ENCODE assay signal across 35 cellular contexts in the genomic region with DNA sequence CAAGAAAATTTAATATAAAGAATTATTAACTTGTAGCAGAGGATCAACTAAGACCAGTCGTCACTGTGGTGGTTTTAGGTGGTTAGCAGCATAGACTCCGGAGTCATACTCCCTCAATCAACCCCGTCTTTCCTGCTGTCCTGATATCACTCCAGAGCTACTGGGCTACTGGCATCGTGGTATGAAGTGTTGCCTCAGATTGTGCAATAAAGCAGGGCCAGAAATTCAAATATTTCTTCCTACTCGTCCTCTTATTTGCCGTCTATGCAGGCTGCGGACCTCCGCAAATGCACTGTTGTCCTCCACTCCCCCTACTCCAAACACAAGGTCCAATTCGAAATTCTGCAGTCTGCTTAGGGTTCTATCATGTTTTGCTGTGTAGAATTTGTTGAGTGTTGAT. TPM values are rescaled to one million over a fixed set of nuclear protein-coding genes. Genes with fewer than 3 reads are reported as not detected.
"Had no signal": no experiment of that assay in that cellular context is flagged by ENCODE, and none has a peak within 500 bp of the region (broad histone marks: within the 10 kb centered on the region; RNA-seq: fewer than 3 reads in every experiment).

No MANE protein-coding gene starts in this region.

- DNase-seq: activated CD4-positive, alpha-beta memory T cell treated with anti-CD3 and anti-CD28 coated beads, Interleukin-2, amount 10 ng/mL, durations not matched to agents 7 days and 5 days; activated CD4-positive, alpha-beta T cell treated with anti-CD3 and anti-CD28 coated beads for 1 hour; activated CD4-positive, alpha-beta T cell treated with anti-CD3 and anti-CD28 coated beads for 36 hours; activated CD4-positive, alpha-beta T cell treated with anti-CD3 and anti-CD28 coated beads for 48 hours; activated CD4-positive, alpha-beta T cell treated with anti-CD3 and anti-CD28 coated beads, Interleukin-2, amount 10 ng/mL, durations not matched to agents 7 days and 5 days; activated CD4-positive, alpha-beta T cell treated with anti-CD3 and anti-CD28 coated beads, Interleukin-2, amount 50 U/mL, for 48 hours; activated CD4-positive, CD25-positive, alpha-beta regulatory T cell; activated CD8-positive, alpha-beta memory T cell treated with anti-CD3 and anti-CD28 coated beads for 24 hours; activated CD8-positive, alpha-beta memory T cell treated with anti-CD3 and anti-CD28 coated beads, Interleukin-2, amount 10 ng/mL, durations not matched to agents 7 days and 5 days; activated CD8-positive, alpha-beta memory T cell treated with anti-CD3 and anti-CD28 coated beads, Interleukin-2, amount 50 U/mL, for 48 hours; activated CD8-positive, alpha-beta T cell treated with anti-CD3 and anti-CD28 coated beads, Interleukin-2, amount 10 ng/mL, durations not matched to agents 7 days and 5 days; activated effector memory CD4-positive, alpha-beta T cell treated with Interleukin-2 at 50 U/mL for 16 hours; activated gamma-delta T cell; activated naive CD4-positive, alpha-beta T cell treated with anti-CD3 and anti-CD28 coated beads, Interleukin-2, amount 10 ng/mL, durations not matched to agents 7 days and 5 days; activated naive CD4-positive, alpha-beta T cell treated with Interleukin-2 at 50 U/mL for 16 hours; activated naive CD8-positive, alpha-beta T cell treated with anti-CD3 and anti-CD28 coated beads, Interleukin-2, amount 10 ng/mL, durations not matched to agents 7 days and 5 days; activated naive CD8-positive, alpha-beta T cell treated with anti-CD3 and anti-CD28 coated beads, Interleukin-2, amount 50 U/mL, for 24 hours; activated T-cell treated with anti-CD3 and anti-CD28 coated beads, Interleukin-2, amount 50 U/mL, for 24 hours; activated T-cell treated with anti-CD3 and anti-CD28 coated beads, Interleukin-2, amount 50 U/mL, for 48 hours; amygdala; anterior cingulate cortex; caudate nucleus; cerebellar nuclear complex; T-helper 1 cell; T-helper 2 cell; T-helper 9 cell; WERI-Rb-1 had no signal

- H3K36me3 ChIP-seq: ascending aorta, cardiac muscle cell, WERI-Rb-1 had no signal

- H3K4me3 ChIP-seq: ascending aorta, cardiac muscle cell had no signal

- FAIRE-seq: bronchial epithelial cell had no signal

- H3K4me1 ChIP-seq: ascending aorta had no signal

- H3K9me3 ChIP-seq: ascending aorta had no signal

- H3K27ac ChIP-seq: ascending aorta, cardiac muscle cell, WERI-Rb-1 had no signal

- ATAC-seq: activated CD4-positive, alpha-beta T cell treated with anti-CD3 and anti-CD28 coated beads for 36 hours; activated CD4-positive, CD25-positive, alpha-beta regulatory T cell treated with anti-CD3 and anti-CD28 coated beads, Interleukin-2, amount 50 U/mL, for 24 hours; activated CD8-positive, alpha-beta memory T cell treated with anti-CD3 and anti-CD28 coated beads, Interleukin-2, amount 10 ng/mL, durations not matched to agents 7 days and 5 days; activated CD8-positive, alpha-beta T cell treated with anti-CD3 and anti-CD28 coated beads, Interleukin-2, amount 10 ng/mL, durations not matched to agents 7 days and 5 days; activated naive CD8-positive, alpha-beta T cell treated with anti-CD3 and anti-CD28 coated beads, Interleukin-2, amount 50 U/mL, for 24 hours; WTC11 had no signal

- H3K27me3 ChIP-seq: ascending aorta, cardiac muscle cell had no signal

RNA-seq across cellular contexts. Expression of a gene that starts 1.2 kb away (rescaled TPM):
- total RNA-seq: activated CD4-positive, alpha-beta memory T cell treated with anti-CD3 and anti-CD28 coated beads, Interleukin-2, amount 10 ng/mL, durations not matched to agents 7 days and 5 days; activated CD4-positive, alpha-beta T cell treated with anti-CD3 and anti-CD28 coated beads for 36 hours; activated CD4-positive, alpha-beta T cell treated with anti-CD3 and anti-CD28 coated beads, Interleukin-2, amount 10 ng/mL, durations not matched to agents 7 days and 5 days; activated CD8-positive, alpha-beta memory T cell treated with anti-CD3 and anti-CD28 coated beads, Interleukin-2, amount 10 ng/mL, durations not matched to agents 7 days and 5 days; activated CD8-positive, alpha-beta T cell treated with anti-CD3 and anti-CD28 coated beads, Interleukin-2, amount 10 ng/mL, durations not matched to agents 7 days and 5 days; activated naive CD8-positive, alpha-beta T cell treated with anti-CD3 and anti-CD28 coated beads, Interleukin-2, amount 10 ng/mL, durations not matched to agents 7 days and 5 days; activated T-helper 2 cell treated with anti-CD3 and anti-CD28 coated beads, Interferon-gamma antibody, Interleukin-2, Interleukin-4, amounts not matched to agents 10 μg/mL and 5 μg/mL and 100 μg/mL, durations not matched to agents 14 hours and 24 hours and 36 hours; ascending aorta; bronchial epithelial cell; cardiac muscle cell; chondrocyte; WTC11 had no signal
- polyA plus RNA-seq: adipose tissue, cardiac muscle cell had no signal
